9 cellular contexts compared by ENCODE assay signal in the genomic region with DNA sequence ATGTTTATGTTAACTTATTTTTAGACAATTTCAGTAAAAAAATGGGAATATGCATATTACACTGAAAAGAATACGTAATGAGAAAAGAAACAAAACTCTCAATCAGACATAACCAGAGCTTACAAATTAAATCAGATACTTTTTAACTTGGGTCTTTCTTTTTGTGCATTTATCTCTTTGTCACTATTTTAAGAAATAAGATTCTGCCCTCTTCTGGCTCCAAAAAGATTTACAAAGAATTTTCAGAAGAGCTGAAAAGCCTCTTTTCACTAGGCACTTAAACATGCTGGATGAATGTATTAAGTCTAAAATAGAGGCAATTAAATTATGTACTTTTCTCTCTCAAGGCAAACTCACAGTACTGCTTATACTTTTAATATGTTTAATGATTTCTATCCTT. TPM values are rescaled to one million over a fixed set of nuclear protein-coding genes. Genes with fewer than 3 reads are reported as not detected.
DNase-seq lines count a peak whose midpoint lies in the region; FAIRE-seq and TF ChIP-seq lines count a peak whose summit lies in the region.
"Had no signal": no experiment of that assay in that cellular context is flagged by ENCODE, and none has a peak within 500 bp of the region (broad histone marks: within the 10 kb centered on the region; RNA-seq: fewer than 3 reads in every experiment).

No MANE protein-coding gene starts in this region.

- H3K4me3 ChIP-seq in OCI-LY3 (ENCODE audit: low read length) (no peak overlapping the region), esophagus squamous epithelium (no peak overlapping the region), smooth muscle cell (no peak overlapping the region)

- H3K36me3 ChIP-seq in OCI-LY3 (replicated peaks; ENCODE audit: low read depth, low read length) (peaks cover 6% of the 10 kb centered on the region), esophagus squamous epithelium (peaks cover 0 to 36% (median 0%) of the 10 kb centered on the region in 3 donors), smooth muscle cell (ENCODE audit: low read depth) (no peaks in the 10 kb centered on the region)

- H3K9me3 ChIP-seq in OCI-LY3 (ENCODE audit: insufficient read depth, low read length) (no peaks in the 10 kb centered on the region), esophagus squamous epithelium (no peaks in the 10 kb centered on the region), smooth muscle cell (replicated peaks; ENCODE audit: low read depth) (no peaks in the 10 kb centered on the region)

- H3K79me2 ChIP-seq in OCI-LY3 (ENCODE audit: low read length) (no peaks in the 10 kb centered on the region), smooth muscle cell (ENCODE audit: low read depth) (peaks cover 7% of the 10 kb centered on the region)

- no peak overlapping the region for H3K9ac ChIP-seq in OCI-LY3 (ENCODE audit: low read length)
- no peak overlapping the region for H3K9ac ChIP-seq in smooth muscle cell (ENCODE audit: low read depth)

- H3K27ac ChIP-seq in OCI-LY3 (ENCODE audit: low read length) = no peak overlapping the region
- H3K27ac ChIP-seq in esophagus squamous epithelium = no peak overlapping the region
- H3K27ac ChIP-seq in smooth muscle cell (ENCODE audit: low read depth) = no peak overlapping the region

- H3K27me3 ChIP-seq in OCI-LY3 (ENCODE audit: low read depth, low read length) = no peaks in the 10 kb centered on the region
- H3K27me3 ChIP-seq in esophagus squamous epithelium = no peaks in the 10 kb centered on the region
- H3K27me3 ChIP-seq in smooth muscle cell (ENCODE audit: low read depth) = no peaks in the 10 kb centered on the region

- WGBS in esophagus squamous epithelium, 2 donors = 80 to 86% methylated on average over 1 of the region's 1 CpG
- 79% methylated on average over 1 of the region's 1 CpG for WGBS in smooth muscle cell (ENCODE audit: low lambda C conversion rate)

- peak; percentile 39 for TF ChIP-seq CTCF in OCI-LY3 (IDR thresholded peaks at IDR 0.05; ENCODE audit: low read depth, low read length)
- TF ChIP-seq CTCF in esophagus squamous epithelium (IDR thresholded peaks at IDR 0.05) = peak in 4 of 6 experiments; percentile 14 to 43 (median 23)
- peak; percentile 51 for TF ChIP-seq CTCF in smooth muscle cell (IDR thresholded peaks at IDR 0.05; ENCODE audit: borderline replicate concordance, insufficient read depth, poor library complexity, severe bottlenecking)

- no peak for TF ChIP-seq POLR2A in esophagus squamous epithelium (IDR thresholded peaks at IDR 0.05)

- no peak for FAIRE-seq in urothelium cell line (lab: Jason Lieb, UNC)

- H2AFZ ChIP-seq in OCI-LY3 (ENCODE audit: low read depth, low read length) (no peak overlapping the region), smooth muscle cell (ENCODE audit: low read depth) (no peak overlapping the region)

- no peaks in the 10 kb centered on the region for H4K20me1 ChIP-seq in OCI-LY3 (ENCODE audit: insufficient read depth, low read length)
- no peaks in the 10 kb centered on the region for H4K20me1 ChIP-seq in smooth muscle cell (ENCODE audit: low read depth)

- H3F3A ChIP-seq in smooth muscle cell (ENCODE audit: low read depth) = no peaks in the 10 kb centered on the region

- peak; percentile 13 for DNase-seq in NCI-H345 treated with DMSO at 0.1 percent for 48 hours (lab: John Stamatoyannopoulos, UW; ENCODE audit: unreplicated experiment)
- DNase-seq in NCI-H345 (lab: John Stamatoyannopoulos, UW) = no peak
- no peak for DNase-seq in esophagus squamous epithelium (lab: John Stamatoyannopoulos, UW)
- DNase-seq in smooth muscle cell (lab: John Stamatoyannopoulos, UW; ENCODE audit: unreplicated experiment) = no peak
- no peak for DNase-seq in kidney glomerular epithelial cell (lab: John Stamatoyannopoulos, UW)
- DNase-seq in urothelium cell line (ENCODE audit: low spot score) = no peak
- DNase-seq in activated CD8-positive, alpha-beta memory T cell treated with anti-CD3 and anti-CD28 coated beads, Interleukin-2, amount 50 U/mL, for 48 hours = no peak
- DNase-seq: activated T-cell treated with anti-CD3 and anti-CD28 coated beads, Interleukin-2, amount 50 U/mL, for 48 hours had no signal

- H3K4me2 ChIP-seq in OCI-LY3 (ENCODE audit: low read length) (no peak overlapping the region), smooth muscle cell (no peak overlapping the region)

- intact Hi-C loops in esophagus squamous epithelium (cut with DNase I) = no loop called here

- H3K4me1 ChIP-seq in OCI-LY3 (ENCODE audit: low read length) (no peaks in the 10 kb centered on the region), esophagus squamous epithelium (peaks cover 0 to 18% (median 0%) of the 10 kb centered on the region in 3 donors), smooth muscle cell (ENCODE audit: low read depth) (peaks cover 6% of the 10 kb centered on the region)

RNA-seq across cellular contexts. Expression of gene CEP120, which starts 55.5 kb away (rescaled TPM):
- total RNA-seq in esophagus squamous epithelium = 10 to 100 TPM in 2 of 4 donors, 1 to 10 TPM in 2; 7.9 to 12.6 (median 10.1) TPM
- total RNA-seq in smooth muscle cell = 26.1 and 30.2 TPM in 2 replicates
- polyA plus RNA-seq in smooth muscle cell = 6.5 and 10.5 TPM in 2 replicates
